Comparison of ENCODE assay signal across 11 cellular contexts in genomic region chr9:134372621-134373267, GRCh38. TPM values are rescaled to one million over a fixed set of nuclear protein-coding genes. Genes with fewer than 3 reads are reported as not detected.
DNase-seq lines count a peak whose midpoint lies in the region; ATAC-seq and TF ChIP-seq lines count a peak whose summit lies in the region.
"Had no signal": no experiment of that assay in that cellular context is flagged by ENCODE, and none has a peak within 500 bp of the region (broad histone marks: within the 10 kb centered on the region; RNA-seq: fewer than 3 reads in every experiment).

No MANE protein-coding gene starts in this region.

- peaks cover 6% of the 10 kb centered on the region for H3K27me3 Mint-ChIP-seq in neural progenitor cell (ENCODE audit: insufficient read depth, low read depth)

- H3K9ac ChIP-seq in neural progenitor cell = no peak overlapping the region
- H3K9ac ChIP-seq: SK-N-SH had no signal

- peak overlapping the region; percentile 60 for H3K27ac Mint-ChIP-seq in neural progenitor cell

- no peaks in the 10 kb centered on the region for H3K9me3 ChIP-seq in SJSA1 (replicated peaks)
- no peaks in the 10 kb centered on the region for H3K9me3 ChIP-seq in neural progenitor cell (ENCODE audit: low read depth)
- H3K9me3 ChIP-seq: SK-N-SH had no signal

- TF ChIP-seq CTCF in fibroblast of the aortic adventitia (IDR thresholded peaks at IDR 0.05; ENCODE audit: insufficient read depth, low read length) (no peak), neural progenitor cell (IDR thresholded peaks at IDR 0.05) (no peak)

- no peak overlapping the region for H2AFZ ChIP-seq in neural progenitor cell (replicated peaks)

- no peaks in the 10 kb centered on the region for H3K27me3 ChIP-seq in SJSA1 (replicated peaks)
- no peaks in the 10 kb centered on the region for H3K27me3 ChIP-seq in neural progenitor cell

- H3F3A ChIP-seq in neural progenitor cell (ENCODE audit: low read depth) = peaks cover 7% of the 10 kb centered on the region

- peaks cover 29% of the 10 kb centered on the region for H3K4me1 Mint-ChIP-seq in neural progenitor cell

- DNase-seq in AG08396 (ENCODE audit: low spot score) = peak; percentile 59
- DNase-seq in SJSA1 (ENCODE audit: low read depth in 1 of 2, low spot score in 2 of 2) = peak; percentile 72 to 90
- DNase-seq in fibroblast of the aortic adventitia (ENCODE audit: low read depth) = peak; percentile 44
- no peak for DNase-seq in neural progenitor cell (ENCODE audit: low spot score)
- DNase-seq in activated T-cell treated with anti-CD3 and anti-CD28 coated beads, Interleukin-2, amount 50 U/mL, for 1 hour = no peak
- no peak for DNase-seq in T-helper 1 cell
- DNase-seq in iPS-NIHi11 (ENCODE audit: low spot score) = no peak
- DNase-seq: activated T-cell treated with anti-CD3 and anti-CD28 coated beads, Interleukin-2, amount 50 U/mL, for 4 hours; NCI-H187; SK-N-SH had no signal

- no peak overlapping the region for H3K4me2 ChIP-seq in neural progenitor cell
- H3K4me2 ChIP-seq: SK-N-SH had no signal

- H3K4me1 ChIP-seq in SJSA1 (replicated peaks) (peaks cover 51% of the 10 kb centered on the region), neural progenitor cell (peaks cover 14% of the 10 kb centered on the region)

- no peak for ATAC-seq in GM18511 (IDR thresholded peaks at IDR 0.05; ENCODE audit: unreplicated experiment)
- ATAC-seq: activated T-cell treated with anti-CD3 and anti-CD28 coated beads, Interleukin-2, amount 50 U/mL, for 4 hours had no signal

- peaks cover 94% of the 10 kb centered on the region for H4K20me1 ChIP-seq in neural progenitor cell (ENCODE audit: low read depth)

- no peaks in the 10 kb centered on the region for H3K36me3 ChIP-seq in SJSA1
- H3K36me3 ChIP-seq in neural progenitor cell = no peaks in the 10 kb centered on the region

- H3K4me3 ChIP-seq in SJSA1 = no peak overlapping the region
- no peak overlapping the region for H3K4me3 ChIP-seq in fibroblast of the aortic adventitia (ENCODE audit: low read depth, low read length)
- H3K4me3 ChIP-seq in neural progenitor cell = no peak overlapping the region

- no peaks in the 10 kb centered on the region for H3K36me3 Mint-ChIP-seq in neural progenitor cell

- no peaks in the 10 kb centered on the region for H3K9me3 Mint-ChIP-seq in neural progenitor cell
- H3K9me3 Mint-ChIP-seq: activated T-cell treated with anti-CD3 and anti-CD28 coated beads, Interleukin-2, amount 50 U/mL, for 4 hours had no signal

- peak overlapping the region; percentile 74 for H3K27ac ChIP-seq in SJSA1
- H3K27ac ChIP-seq in neural progenitor cell = no peak overlapping the region

- peaks cover 81% of the 10 kb centered on the region for H3K79me2 ChIP-seq in neural progenitor cell (ENCODE audit: low read depth)

- H3K4me3 Mint-ChIP-seq in neural progenitor cell = no peak overlapping the region
- H3K4me3 Mint-ChIP-seq: activated T-cell treated with anti-CD3 and anti-CD28 coated beads, Interleukin-2, amount 50 U/mL, for 4 hours had no signal

RNA-seq across cellular contexts. Expression of gene RXRA, which starts 46.5 kb away (rescaled TPM):
- 12.2 and 15.7 TPM in 2 replicates for total RNA-seq in SJSA1 (2014; rRNA removed; shearing (Covaris generic))
- total RNA-seq in fibroblast of the aortic adventitia (ENCODE audit: low replicate concordance) (20.9 and 26.8 TPM in 2 replicates), neural progenitor cell (ENCODE audit: low replicate concordance) (11.6 and 25.5 TPM in 2 replicates)

Comparison
In these comparisons a context has a peak if more than half of its experiments do, and no peak if none do; other contexts are left out.
1. DNase-seq: peak in AG08396 (single experiment), SJSA1 (2 of 2) and fibroblast of the aortic adventitia (single experiment); none in neural progenitor cell (single experiment), activated T-cell treated with anti-CD3 and anti-CD28 coated beads, Interleukin-2, amount 50 U/mL, for 1 hour (single experiment), T-helper 1 cell (0 of 5) and iPS-NIHi11 (single experiment).